In the genomic region with DNA sequence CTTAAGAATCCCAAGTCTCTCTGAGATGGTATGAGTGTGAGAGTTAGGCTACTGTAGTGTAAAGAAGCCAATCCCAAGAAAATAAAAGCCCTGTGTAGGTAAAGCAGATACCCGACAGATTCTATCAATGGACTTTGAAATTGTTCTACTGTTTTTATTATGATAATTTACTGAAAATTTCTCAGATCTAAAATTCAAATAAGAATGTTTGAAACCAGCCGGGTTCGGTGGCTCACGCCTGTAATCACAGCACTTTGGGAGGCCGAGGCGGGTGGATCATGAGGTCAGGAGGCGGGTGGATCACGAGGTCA, we compare ENCODE assay signal across 10 cellular contexts.
A peak's percentile ranks its signal among the peaks of the same experiment; 100 is the strongest.
DNase-seq lines count a peak whose midpoint lies in the region; ATAC-seq, FAIRE-seq and TF ChIP-seq lines count a peak whose summit lies in the region.
"Had no signal": no experiment of that assay in that cellular context is flagged by ENCODE, and none has a peak within 500 bp of the region (broad histone marks: within the 10 kb centered on the region; RNA-seq: fewer than 3 reads in every experiment).

No MANE protein-coding gene starts in this region.

- H3K27ac Mint-ChIP-seq in MCF 10A (ENCODE audit: low read depth, unreplicated experiment) (no peak overlapping the region), chondrocyte (ENCODE audit: unreplicated experiment) (no peak overlapping the region)

- TF ChIP-seq CTCF in MCF 10A (IDR thresholded peaks at IDR 0.05; ENCODE audit: unreplicated experiment), result no peak
- peak in 1 of 3 donors; percentile 4 for TF ChIP-seq CTCF in breast epithelium (IDR thresholded peaks at IDR 0.05)
- TF ChIP-seq CTCF in OCI-LY7 (conservative IDR thresholded peaks at IDR 0.05; ENCODE audit: low read length), result peak; percentile 22; the same call in 1 of the 2 replicates
- TF ChIP-seq CTCF in chondrocyte (IDR thresholded peaks at IDR 0.05), result peak; percentile 9

- H3K79me2 ChIP-seq in OCI-LY7 (ENCODE audit: insufficient read depth, low read depth, low read length), result no peaks in the 10 kb centered on the region

- ATAC-seq in HG03045 (IDR thresholded peaks at IDR 0.05; ENCODE audit: unreplicated experiment), result no peak

- no peak for TF ChIP-seq POLR2A in breast epithelium (IDR thresholded peaks at IDR 0.05)

- no peaks in the 10 kb centered on the region for H3K9me2 ChIP-seq in OCI-LY7 (ENCODE audit: insufficient read depth, low read length)

- peak overlapping the region; percentile 7 for H3K4me3 Mint-ChIP-seq in MCF 10A (ENCODE audit: unreplicated experiment)
- no peak overlapping the region for H3K4me3 Mint-ChIP-seq in chondrocyte (ENCODE audit: unreplicated experiment)

- FAIRE-seq in RCC 7860 (lab: Jason Lieb, UNC), result no peak
- FAIRE-seq: D721Med had no signal

- peak overlapping the region; percentile 48; the same call in 1 of the 2 replicates for H2AFZ ChIP-seq in OCI-LY7 (ENCODE audit: low read length)

- H3K36me3 Mint-ChIP-seq in MCF 10A (ENCODE audit: insufficient read depth, unreplicated experiment) (no peaks in the 10 kb centered on the region), chondrocyte (ENCODE audit: low read depth) (no peaks in the 10 kb centered on the region)

- H3K4me3 ChIP-seq in breast epithelium (no peak overlapping the region), OCI-LY7 (ENCODE audit: low read depth, low read length, poor library complexity, severe bottlenecking) (no peak overlapping the region)

- H3K9me3 Mint-ChIP-seq in MCF 10A (ENCODE audit: unreplicated experiment), result no peaks in the 10 kb centered on the region
- H3K9me3 Mint-ChIP-seq in chondrocyte (ENCODE audit: low read depth), result no peaks in the 10 kb centered on the region

- peaks cover 28% of the 10 kb centered on the region for H3K4me1 Mint-ChIP-seq in MCF 10A (ENCODE audit: insufficient read depth, unreplicated experiment)
- peaks cover 37% of the 10 kb centered on the region for H3K4me1 Mint-ChIP-seq in chondrocyte (ENCODE audit: low read depth)

- BruUV-seq in MCF 10A (replicated peaks; lab: Mats Ljungman, UMichigan) (no TSS peak), OCI-LY7 (replicated peaks; lab: Mats Ljungman, UMichigan) (no TSS peak)

- no peak overlapping the region for H3K27ac ChIP-seq in breast epithelium
- H3K27ac ChIP-seq in OCI-LY7 (ENCODE audit: low read depth, low read length, poor library complexity, severe bottlenecking), result no peak overlapping the region
- H3K27ac ChIP-seq: SJSA1 had no signal

- intact Hi-C loops in MCF 10A (cut with micrococcal nuclease), result loop anchor here (1.0 to 10.0 kb wide), 5 partner anchors 71 to 1684 kb away; no protein-coding TSS in a partner anchor
- intact Hi-C loops in breast epithelium (cut with DNase I; ENCODE audit: low total_unique reads), result no loop called here
- intact Hi-C loops in OCI-LY7 (cut with micrococcal nuclease; ENCODE audit: unreplicated experiment), result loop anchor here (5.0 kb wide), 1 partner anchor 72 kb away; no protein-coding TSS in a partner anchor

- H3K27me3 Mint-ChIP-seq in MCF 10A (ENCODE audit: insufficient read depth, unreplicated experiment), result no peaks in the 10 kb centered on the region
- peaks cover 9% of the 10 kb centered on the region for H3K27me3 Mint-ChIP-seq in chondrocyte (ENCODE audit: low read depth)

- POLR2A ChIA-PET in MCF 10A (lab: Yijun Ruan, JAX) (interaction anchor here (0.7 to 2.7 kb wide), 4 partner anchors 10 to 793 kb away, joined by 3 to 16 read pairs (median 6); partner anchors contain the start of gene MEIS1), OCI-LY7 (lab: Charles Lee) (no interaction called here)

- CTCF ChIA-PET in MCF 10A (lab: Yijun Ruan, JAX) (interaction anchor here (0.6 to 3.4 kb wide), 22 partner anchors 9 to 1274 kb away, joined by 3 to 11 read pairs (median 3); no protein-coding TSS in a partner anchor), OCI-LY7 (lab: Charles Lee; ENCODE audit: unreplicated experiment) (no interaction called here)

- no peak for DNase-seq in MCF 10A (ENCODE audit: unreplicated experiment)
- DNase-seq in breast epithelium (ENCODE audit: low spot score in 2 of 2), result no peak
- DNase-seq in OCI-LY7 (ENCODE audit: low spot score), result no peak
- no peak for DNase-seq in chondrocyte (ENCODE audit: low spot score)
- no peak for DNase-seq in G401 (ENCODE audit: low spot score)
- no peak for DNase-seq in DMS153 treated with DMSO at 0.1 percent for 48 hours (lab: John Stamatoyannopoulos, UW; ENCODE audit: unreplicated experiment)
- DNase-seq in RCC 7860 (ENCODE audit: low spot score), result no peak

- H3K9me3 ChIP-seq in breast epithelium (no peaks in the 10 kb centered on the region), OCI-LY7 (ENCODE audit: low read length) (no peaks in the 10 kb centered on the region)
- H3K9me3 ChIP-seq: SJSA1 had no signal

- in situ Hi-C loops in G401 (cut with HindIII; ENCODE audit: low sequenced_read_pairs), result no loop called here

- no peaks in the 10 kb centered on the region for H3K36me3 ChIP-seq in breast epithelium
- no peaks in the 10 kb centered on the region for H3K36me3 ChIP-seq in OCI-LY7 (ENCODE audit: insufficient read depth, low read length)
- H3K36me3 ChIP-seq: SJSA1 had no signal

- no peak overlapping the region for H3K4me2 ChIP-seq in OCI-LY7 (ENCODE audit: low read length)

- H3K4me1 ChIP-seq in breast epithelium, result no peaks in the 10 kb centered on the region
- H3K4me1 ChIP-seq in OCI-LY7 (ENCODE audit: insufficient read depth, low read length, poor library complexity, severe bottlenecking), result no peaks in the 10 kb centered on the region

- H3K27me3 ChIP-seq in breast epithelium, result no peaks in the 10 kb centered on the region
- H3K27me3 ChIP-seq: SJSA1 had no signal

- no peaks in the 10 kb centered on the region for H4K20me1 ChIP-seq in OCI-LY7 (ENCODE audit: insufficient read depth, low read length)
